Comparison of ENCODE assay signal across 12 cellular contexts in genomic region chr14:101813171-101813759, GRCh38. TPM values are rescaled to one million over a fixed set of nuclear protein-coding genes. Genes with fewer than 3 reads are reported as not detected.
DNase-seq lines count a peak whose midpoint lies in the region; ATAC-seq, FAIRE-seq and TF ChIP-seq lines count a peak whose summit lies in the region.
"Had no signal": no experiment of that assay in that cellular context is flagged by ENCODE, and none has a peak within 500 bp of the region (broad histone marks: within the 10 kb centered on the region; RNA-seq: fewer than 3 reads in every experiment).

No MANE protein-coding gene starts in this region.

- H3K4me1 ChIP-seq in CD4-positive, alpha-beta memory T cell (ENCODE audit: insufficient read depth, low read length) = peaks cover 76% of the 10 kb centered on the region
- H3K4me1 ChIP-seq in Peyer's patch = peaks cover 0 to 22% (median 17%) of the 10 kb centered on the region in 4 donors
- peaks cover 3 to 6% of the 10 kb centered on the region in 2 donors for H3K4me1 ChIP-seq in esophagus (ENCODE audit: control insufficient read depth in 2 of 2, insufficient read depth in 2 of 2, low read length in 1 of 2)
- H3K4me1 ChIP-seq in osteoblast (ENCODE audit: insufficient read depth, low read length) = peaks cover 25% of the 10 kb centered on the region

- no peak overlapping the region for H3K4me2 ChIP-seq in osteoblast (ENCODE audit: insufficient read depth, low read length)

- H3K4me3 ChIP-seq in CD4-positive, alpha-beta memory T cell (ENCODE audit: low read length in 2 of 2) = peak overlapping the region; percentile 67 to 97
- H3K4me3 ChIP-seq in Peyer's patch (no peak overlapping the region), esophagus (ENCODE audit: low read depth in 1 of 2, low read length in 2 of 2) (no peak overlapping the region), osteoblast (ENCODE audit: insufficient read depth, low read length) (no peak overlapping the region)
- H3K4me3 ChIP-seq: SJSA1 had no signal

- TF ChIP-seq POLR2A in Peyer's patch (IDR thresholded peaks at IDR 0.05) (no peak), H54 (IDR thresholded peaks at IDR 0.05; ENCODE audit: low read depth, low read length) (no peak)

- peaks cover 36 to 51% of the 10 kb centered on the region in 2 donors for H3K36me3 Mint-ChIP-seq in CD4-positive, alpha-beta memory T cell

- 75 to 77% methylated on average over 7 of the region's 7 CpGs for WGBS in esophagus, 2 donors

- H3K79me2 ChIP-seq in osteoblast (ENCODE audit: insufficient read depth, low read length) = peaks cover 77% of the 10 kb centered on the region

- H3K9me3 Mint-ChIP-seq in CD4-positive, alpha-beta memory T cell = no peaks in the 10 kb centered on the region
- H3K9me3 Mint-ChIP-seq: nephron had no signal

- H4K20me1 ChIP-seq in osteoblast (ENCODE audit: insufficient read depth, low read length) = peaks cover 39% of the 10 kb centered on the region

- no peaks in the 10 kb centered on the region for H3K27me3 Mint-ChIP-seq in CD4-positive, alpha-beta memory T cell

- FAIRE-seq in H54 (lab: Jason Lieb, UNC) = no peak
- FAIRE-seq: GM18507 had no signal

- H3K27ac ChIP-seq in CD4-positive, alpha-beta memory T cell (ENCODE audit: low read depth, low read length) = peak overlapping the region; percentile 98
- H3K27ac ChIP-seq in Peyer's patch (peak overlapping the region; percentile 76 to 98 (median 94)), esophagus (ENCODE audit: low read depth in 2 of 2, low read length in 1 of 2) (peak overlapping the region; percentile 54 to 68), osteoblast (ENCODE audit: low read depth, low read length) (peak overlapping the region; percentile 20)
- H3K27ac ChIP-seq: SJSA1 had no signal

- intact Hi-C loops in CD4-positive, alpha-beta memory T cell (cut with micrococcal nuclease) = loop anchor here (5.0 kb wide), 1 partner anchor 106 kb away; no protein-coding TSS in a partner anchor

- no peaks in the 10 kb centered on the region for H3K36me3 ChIP-seq in CD4-positive, alpha-beta memory T cell (ENCODE audit: insufficient read depth, low read length)
- H3K36me3 ChIP-seq in Peyer's patch = no peaks in the 10 kb centered on the region
- peaks cover 0 to 3% of the 10 kb centered on the region in 2 donors for H3K36me3 ChIP-seq in esophagus (ENCODE audit: control insufficient read depth in 2 of 2, insufficient read depth in 2 of 2, low read length in 1 of 2)
- H3K36me3 ChIP-seq in osteoblast (ENCODE audit: insufficient read depth, low read length) = peaks cover 8% of the 10 kb centered on the region

- CTCF ChIA-PET in CD4-positive, alpha-beta memory T cell (lab: Charles Lee; ENCODE audit: partially characterized antibody) = interaction anchor here (1.1 to 8.1 kb wide), 4 partner anchors 11 to 107 kb away, joined by 4 to 67 read pairs (median 36); no protein-coding TSS in a partner anchor

- H3K27me3 ChIP-seq in CD4-positive, alpha-beta memory T cell (ENCODE audit: insufficient read depth, low read length) = no peaks in the 10 kb centered on the region
- no peaks in the 10 kb centered on the region for H3K27me3 ChIP-seq in Peyer's patch
- H3K27me3 ChIP-seq in esophagus (ENCODE audit: control insufficient read depth in 1 of 2, insufficient read depth in 2 of 2, low read length in 2 of 2) = no peaks in the 10 kb centered on the region
- H3K27me3 ChIP-seq in osteoblast (ENCODE audit: insufficient read depth, low read length) = no peaks in the 10 kb centered on the region
- H3K27me3 ChIP-seq: SJSA1 had no signal

- H3K9me3 ChIP-seq in CD4-positive, alpha-beta memory T cell (ENCODE audit: control insufficient read depth in 1 of 2, low read length in 2 of 2) = no peaks in the 10 kb centered on the region
- H3K9me3 ChIP-seq in Peyer's patch (no peaks in the 10 kb centered on the region), esophagus (ENCODE audit: control insufficient read depth in 2 of 2, insufficient read depth in 1 of 2, low read depth in 1 of 2, low read length in 1 of 2) (no peaks in the 10 kb centered on the region), osteoblast (ENCODE audit: low read depth, low read length) (no peaks in the 10 kb centered on the region)
- H3K9me3 ChIP-seq: SJSA1 had no signal

- peaks cover 53 to 91% (median 71%) of the 10 kb centered on the region in 4 donors for H3K4me1 Mint-ChIP-seq in CD4-positive, alpha-beta memory T cell

- DNase-seq in CD4-positive, alpha-beta memory T cell = no peak
- no peak for DNase-seq in Peyer's patch
- no peak for DNase-seq in osteoblast (ENCODE audit: insufficient read length, low spot score, missing footprints)
- DNase-seq in SKM-1 (lab: John Stamatoyannopoulos, UW; ENCODE audit: unreplicated experiment) = no peak
- no peak for DNase-seq in H54 (ENCODE audit: insufficient read length, low spot score)
- DNase-seq: NCI-H1694 treated with DMSO at 0.1 percent for 48 hours had no signal

- H2AFZ ChIP-seq in osteoblast (ENCODE audit: low read length) = no peak overlapping the region

- POLR2A ChIA-PET in CD4-positive, alpha-beta memory T cell (lab: Charles Lee; ENCODE audit: partially characterized antibody) = interaction anchor here (0.9 to 20.4 kb wide), 13 partner anchors 6 to 1521 kb away, joined by 3 to 1038 read pairs (median 22); no protein-coding TSS in a partner anchor

- ATAC-seq in GM18517 (IDR thresholded peaks at IDR 0.05; ENCODE audit: unreplicated experiment) (no peak), HG03095 (IDR thresholded peaks at IDR 0.05; ENCODE audit: unreplicated experiment) (no peak)

- no peak for TF ChIP-seq CTCF in Peyer's patch (IDR thresholded peaks at IDR 0.05)
- TF ChIP-seq CTCF in osteoblast (IDR thresholded peaks at IDR 0.05; ENCODE audit: extremely low read depth, low read depth, low read length) = no peak

- H3K4me3 Mint-ChIP-seq in CD4-positive, alpha-beta memory T cell = peak overlapping the region; percentile 90 to 97 (median 95)

- peak overlapping the region; percentile 97 to 100 (median 99) for H3K27ac Mint-ChIP-seq in CD4-positive, alpha-beta memory T cell
- H3K27ac Mint-ChIP-seq: nephron had no signal

RNA-seq across cellular contexts. Expression of gene PPP2R5C, which starts 51.8 kb away (rescaled TPM):
- 100 to 1,000 TPM; 584 to 620 TPM for total RNA-seq in CD4-positive, alpha-beta memory T cell
- 100 to 1,000 TPM; 273 to 278 TPM for polyA plus RNA-seq in CD4-positive, alpha-beta memory T cell
- total RNA-seq in Peyer's patch = 100 to 1,000 TPM in 1 of 4 donors, 10 to 100 TPM in 3; 87.6 to 137 (median 91.9) TPM
- polyA plus RNA-seq in esophagus = 10 to 100 TPM; 64.8 to 87.3 TPM
- 101 and 111 TPM in 2 replicates for total RNA-seq in osteoblast

Comparison
In these comparisons a context has a peak if more than half of its experiments do, and no peak if none do; other contexts are left out.
1. H3K27ac ChIP-seq: peak in every context shown above with its lines; median percentile 98 in CD4-positive, alpha-beta memory T cell; 94 in Peyer's patch; 61 in esophagus; 20 in osteoblast.
2. H3K4me3 ChIP-seq: peak in CD4-positive, alpha-beta memory T cell (2 of 2); none in Peyer's patch (0 of 4), esophagus (0 of 2) and osteoblast (single experiment).